In the genomic region with DNA sequence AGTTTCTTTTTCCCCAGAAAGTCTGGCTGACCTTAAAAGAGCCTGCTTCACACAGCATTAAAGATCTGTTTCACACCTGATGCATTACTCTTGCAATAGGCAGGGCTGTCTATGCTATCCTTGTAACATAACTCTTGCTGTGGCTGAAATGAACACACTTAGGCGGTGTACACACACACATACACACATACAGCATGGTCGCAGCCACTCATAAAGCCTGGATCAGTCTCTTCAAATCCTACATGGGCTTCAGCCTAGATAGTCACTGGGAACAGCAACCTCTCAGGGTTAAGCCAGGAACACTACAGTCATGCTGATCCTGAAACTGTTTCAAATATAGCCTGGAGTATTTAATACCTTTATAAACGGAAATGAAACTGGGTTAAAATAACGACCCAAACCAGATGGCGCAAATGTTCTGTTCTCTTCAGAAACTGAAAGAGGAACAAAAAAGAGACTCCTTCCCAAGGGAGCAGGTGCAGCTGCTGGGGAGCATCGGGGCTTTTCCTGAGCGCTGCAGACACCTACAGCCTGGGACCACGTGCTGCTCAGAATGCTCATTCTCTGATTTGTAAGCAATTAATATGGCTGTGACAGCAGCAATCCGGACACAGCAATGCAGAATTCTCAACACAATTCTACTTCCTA, we compare ENCODE assay signal across 8 cellular contexts.
DNase-seq lines count a peak whose midpoint lies in the region; ATAC-seq lines count a peak whose summit lies in the region.

No MANE protein-coding gene starts in this region.

- no peaks in the 10 kb centered on the region for H3K27me3 Mint-ChIP-seq in activated CD4-positive, alpha-beta T cell treated with anti-CD3 and anti-CD28 coated beads for 36 hours

- no peaks in the 10 kb centered on the region for H3K36me3 Mint-ChIP-seq in activated CD4-positive, alpha-beta T cell treated with anti-CD3 and anti-CD28 coated beads for 36 hours (ENCODE audit: low read depth)

- intact Hi-C loops in activated CD4-positive, alpha-beta T cell treated with anti-CD3 and anti-CD28 coated beads for 36 hours (cut with DNase I, micrococcal nuclease): no loop called here

- peaks cover 28% of the 10 kb centered on the region for H3K4me1 Mint-ChIP-seq in activated CD4-positive, alpha-beta T cell treated with anti-CD3 and anti-CD28 coated beads for 36 hours

- H3K4me3 Mint-ChIP-seq in activated CD4-positive, alpha-beta T cell treated with anti-CD3 and anti-CD28 coated beads for 36 hours: peak overlapping the region; percentile 54

- CTCF ChIA-PET in activated CD4-positive, alpha-beta T cell treated with anti-CD3 and anti-CD28 coated beads for 36 hours (lab: Charles Lee): interaction anchor here (0.7 kb wide), 1 partner anchor 552 kb away, joined by 3 read pairs; no protein-coding TSS in a partner anchor

- POLR2A ChIA-PET in activated CD4-positive, alpha-beta T cell treated with anti-CD3 and anti-CD28 coated beads for 36 hours (lab: Charles Lee): no interaction called here

- H3K9me3 Mint-ChIP-seq in activated CD4-positive, alpha-beta T cell treated with anti-CD3 and anti-CD28 coated beads for 36 hours (ENCODE audit: low read depth): no peaks in the 10 kb centered on the region

- ATAC-seq in activated CD4-positive, alpha-beta T cell treated with anti-CD3 and anti-CD28 coated beads for 36 hours: peak; percentile 74
- ATAC-seq in HG02588 (IDR thresholded peaks at IDR 0.05; ENCODE audit: unreplicated experiment) (peak; percentile 91), left lobe of liver (peak; percentile 17)

- peak; percentile 21 for DNase-seq in activated CD4-positive, alpha-beta T cell treated with anti-CD3 and anti-CD28 coated beads for 36 hours
- DNase-seq in activated CD4-positive, alpha-beta T cell treated with anti-CD3 and anti-CD28 coated beads for 1 hour: no peak
- DNase-seq in NCI-H1092 treated with DMSO at 0.1 percent for 48 hours (lab: John Stamatoyannopoulos, UW) (peak; percentile 69), left lobe of liver (ENCODE audit: low spot score) (no peak), mesenteric fat pad (ENCODE audit: low spot score) (no peak), EL (no peak), ureter (ENCODE audit: low spot score) (no peak)

- peak overlapping the region; percentile 43 for H3K27ac Mint-ChIP-seq in activated CD4-positive, alpha-beta T cell treated with anti-CD3 and anti-CD28 coated beads for 36 hours

Comparison
In these comparisons a context has a peak if more than half of its experiments do, and no peak if none do; other contexts are left out.
1. DNase-seq: peak in activated CD4-positive, alpha-beta T cell treated with anti-CD3 and anti-CD28 coated beads for 36 hours (single experiment) and NCI-H1092 treated with DMSO at 0.1 percent for 48 hours (single experiment); none in activated CD4-positive, alpha-beta T cell treated with anti-CD3 and anti-CD28 coated beads for 1 hour (single experiment), left lobe of liver (single experiment), mesenteric fat pad (single experiment), EL (single experiment) and ureter (single experiment).
2. ATAC-seq: peak in every context shown above with its lines; median percentile 91 in HG02588; 74 in activated CD4-positive, alpha-beta T cell treated with anti-CD3 and anti-CD28 coated beads for 36 hours; 17 in left lobe of liver.